8 cellular contexts compared by ENCODE assay signal in genomic region chr3:194671900-194672808, GRCh38. TPM values are rescaled to one million over a fixed set of nuclear protein-coding genes. Genes with fewer than 3 reads are reported as not detected.
DNase-seq lines count a peak whose midpoint lies in the region; ATAC-seq and TF ChIP-seq lines count a peak whose summit lies in the region.

LSG1 (minus strand) TSS chr3:194672191; CDS start chr3:194672162, 29 bp downstream.

- no peaks in the 10 kb centered on the region for H3K9me3 ChIP-seq in prostate gland

- TF ChIP-seq CTCF in prostate gland (IDR thresholded peaks at IDR 0.05): peak in 1 of 4 experiments; percentile 27

- under 1% methylated on average over 57 of the region's 57 CpGs for WGBS in prostate gland
- under 1% methylated on average over 57 of the region's 57 CpGs for WGBS in urinary bladder

- H3K36me3 ChIP-seq in prostate gland (no peaks in the 10 kb centered on the region), urinary bladder (ENCODE audit: insufficient read depth) (peaks cover 4% of the 10 kb centered on the region)

- no peaks in the 10 kb centered on the region for H3K27me3 ChIP-seq in prostate gland (replicated peaks; ENCODE audit: insufficient read depth)

- H3K4me1 ChIP-seq in prostate gland (replicated peaks) (peaks cover 10% of the 10 kb centered on the region), urinary bladder (ENCODE audit: insufficient read depth) (no peaks in the 10 kb centered on the region)

- peak; percentile 86 to 88 for DNase-seq in NCI-H187 (lab: John Stamatoyannopoulos, UW)
- peak; percentile 64 to 96 (median 81) for DNase-seq in T-helper 2 cell
- DNase-seq in left ventricle myocardium superior: peak; percentile 94
- peak; percentile 89 for DNase-seq in prostate gland (ENCODE audit: low spot score)

- intact Hi-C loops in left ventricle myocardium superior (cut with micrococcal nuclease) (loop anchor here (5.0 kb wide), 1 partner anchor 845 kb away; no protein-coding TSS in a partner anchor), prostate gland (cut with DNase I) (no loop called here)

- peak within 1 kb of the TSS; percentile 82 for H3K27ac ChIP-seq in angular gyrus (ENCODE audit: low read depth, low read length)
- H3K27ac ChIP-seq in prostate gland: peak within 1 kb of the TSS; percentile 84 to 92
- H3K27ac ChIP-seq in urinary bladder (ENCODE audit: low read depth): peak within 1 kb of the TSS; percentile 65

- peak; percentile 83 for ATAC-seq in HG02885 (IDR thresholded peaks at IDR 0.05; ENCODE audit: poor library complexity, unreplicated experiment)
- ATAC-seq in left ventricle myocardium superior: peak; percentile 97

- H3K4me3 ChIP-seq in prostate gland: peak within 1 kb of the TSS; percentile 72 to 74
- H3K4me3 ChIP-seq in urinary bladder (ENCODE audit: low read depth, low read length): peak within 1 kb of the TSS; percentile 74

- TF ChIP-seq POLR2A in GM15510 (IDR thresholded peaks at IDR 0.05; ENCODE audit: borderline replicate concordance, extremely low read depth, insufficient read length) (peak; percentile 64), prostate gland (IDR thresholded peaks at IDR 0.05) (peak; percentile 44)

RNA-seq across cellular contexts. Expression of gene LSG1, which starts in this region (rescaled TPM):
- total RNA-seq in left ventricle myocardium superior: 21.4 TPM
- total RNA-seq in prostate gland: 10 to 100 TPM; 25.9 to 49.6 TPM
- 44.1 TPM for total RNA-seq in urinary bladder
- polyA plus RNA-seq in urinary bladder: 19.7 TPM

Comparison
In these comparisons a context has a peak if more than half of its experiments do, and no peak if none do; other contexts are left out.
1. Peak in every context shown above with its lines: DNase-seq, ATAC-seq, H3K4me3 ChIP-seq and H3K27ac ChIP-seq.